ENCODE assay signal across 17 cellular contexts in genomic region chr3:72165337-72165736, GRCh38.
"Had no signal": no experiment of that assay in that cellular context is flagged by ENCODE, and none has a peak within 500 bp of the region (broad histone marks: within the 10 kb centered on the region; RNA-seq: fewer than 3 reads in every experiment).

No MANE protein-coding gene starts in this region.

- H3K27me3 ChIP-seq: breast epithelium, dorsolateral prefrontal cortex, pancreas, upper lobe of right lung had no signal

- H3K4me1 ChIP-seq: breast epithelium, pancreas, upper lobe of right lung had no signal

- ATAC-seq: activated naive CD4-positive, alpha-beta T cell treated with anti-CD3 and anti-CD28 coated beads, Interleukin-2, amount 50 U/mL, for 72 hours; pancreas; upper lobe of right lung had no signal

- H3K4me3 ChIP-seq: breast epithelium, dorsolateral prefrontal cortex, pancreas, upper lobe of right lung had no signal

- H3K27ac ChIP-seq: breast epithelium, pancreas, upper lobe of right lung had no signal

- H3K36me3 ChIP-seq: breast epithelium, pancreas, upper lobe of right lung had no signal

- H3K36me3 Mint-ChIP-seq: activated naive CD4-positive, alpha-beta T cell treated with anti-CD3 and anti-CD28 coated beads, Interleukin-2, amount 50 U/mL, for 72 hours had no signal

- DNase-seq: activated CD4-positive, alpha-beta T cell treated with anti-CD3 and anti-CD28 coated beads, Interleukin-2, amount 50 U/mL, for 4 hours; activated CD4-positive, CD25-positive, alpha-beta regulatory T cell treated with anti-CD3 and anti-CD28 coated beads, Interleukin-2, amount 50 U/mL, for 72 hours; activated effector memory CD4-positive, alpha-beta T cell treated with Interleukin-2 at 50 U/mL for 16 hours; activated T-cell treated with anti-CD3 and anti-CD28 coated beads, Interleukin-2, amount 50 U/mL, for 1 hour; amniotic stem cell; dorsolateral prefrontal cortex; mammary epithelial cell; pancreas; stimulated activated CD4-positive, alpha-beta T cell treated with anti-CD3 and anti-CD28 coated beads, Interleukin-4, amount 100 ng/mL, for 1 hour; stimulated activated CD8-positive, alpha-beta memory T cell treated with anti-CD3 and anti-CD28 coated beads, Interleukin-4, amount 100 ng/mL, for 48 hours; upper lobe of right lung had no signal

- H3K9me3 ChIP-seq: pancreas, upper lobe of right lung had no signal

- H3K9me3 Mint-ChIP-seq: activated naive CD4-positive, alpha-beta T cell treated with anti-CD3 and anti-CD28 coated beads, Interleukin-2, amount 50 U/mL, for 72 hours; stimulated activated naive CD8-positive, alpha-beta T cell treated with anti-CD3 and anti-CD28 coated beads, Interleukin-15, Interleukin-2, amounts not matched to agents 100 ng/mL and 50 ng/mL, for 24 hours had no signal

- H3K27ac Mint-ChIP-seq: activated naive CD4-positive, alpha-beta T cell treated with anti-CD3 and anti-CD28 coated beads, Interleukin-2, amount 50 U/mL, for 72 hours; stimulated activated naive CD8-positive, alpha-beta T cell treated with anti-CD3 and anti-CD28 coated beads, Interleukin-15, Interleukin-2, amounts not matched to agents 100 ng/mL and 50 ng/mL, for 24 hours had no signal

- H3K4me3 Mint-ChIP-seq: neural crest cell; stimulated activated naive CD8-positive, alpha-beta T cell treated with anti-CD3 and anti-CD28 coated beads, Interleukin-15, Interleukin-2, amounts not matched to agents 100 ng/mL and 50 ng/mL, for 24 hours had no signal

- FAIRE-seq: endometrium, islet of Langerhans, pancreas had no signal
